Comparison of ENCODE assay signal across 8 cellular contexts in genomic region chr17:79778504-79779087, GRCh38. TPM values are rescaled to one million over a fixed set of nuclear protein-coding genes. Genes with fewer than 3 reads are reported as not detected.
A peak's percentile ranks its signal among the peaks of the same experiment; 100 is the strongest.
DNase-seq lines count a peak whose midpoint lies in the region; ATAC-seq, FAIRE-seq and TF ChIP-seq lines count a peak whose summit lies in the region.

No MANE protein-coding gene starts in this region.

- no peaks in the 10 kb centered on the region for H3K79me2 ChIP-seq in MM.1S (ENCODE audit: low read length)
- no peaks in the 10 kb centered on the region for H3K79me2 ChIP-seq in astrocyte (ENCODE audit: insufficient read depth, low read length)

- no peak for TF ChIP-seq CTCF in MM.1S (IDR thresholded peaks at IDR 0.05; ENCODE audit: low read length)
- no peak for TF ChIP-seq CTCF in astrocyte (IDR thresholded peaks at IDR 0.05; ENCODE audit: insufficient read depth, low read depth, low read length)
- no peak for TF ChIP-seq CTCF in lower lobe of right lung (IDR thresholded peaks at IDR 0.05)

- ATAC-seq in lower lobe of right lung (peak in 1 of 2 donors; percentile 5), HG02610 (IDR thresholded peaks at IDR 0.05; ENCODE audit: unreplicated experiment) (no peak)

- no peaks in the 10 kb centered on the region for H4K20me1 ChIP-seq in MM.1S (ENCODE audit: insufficient read depth, low read length)
- peaks cover 13% of the 10 kb centered on the region for H4K20me1 ChIP-seq in astrocyte (ENCODE audit: insufficient read depth, low read length)

- H3K36me3 Mint-ChIP-seq in astrocyte (ENCODE audit: low read depth, unreplicated experiment) = peaks cover 19% of the 10 kb centered on the region

- H3K9ac ChIP-seq in MM.1S (ENCODE audit: low read length) (no peak overlapping the region), astrocyte (ENCODE audit: low read length) (peak overlapping the region; percentile 46)

- no peak for FAIRE-seq in astrocyte (lab: Jason Lieb, UNC)

- no peaks in the 10 kb centered on the region for H3K9me2 ChIP-seq in MM.1S (replicated peaks; ENCODE audit: insufficient read depth, low read length)

- H3K4me3 ChIP-seq in MM.1S (ENCODE audit: low read length) (no peak overlapping the region; the same call in 1 of the 2 replicates), astrocyte (ENCODE audit: insufficient read depth, low read depth, low read length) (peak overlapping the region; percentile 51), lower lobe of right lung (peak overlapping the region; percentile 75)

- peak overlapping the region; percentile 58 for H3K4me2 ChIP-seq in MM.1S (ENCODE audit: low read depth, low read length)
- H3K4me2 ChIP-seq in astrocyte (ENCODE audit: low read length) = peak overlapping the region; percentile 90

- H3K27ac ChIP-seq in MM.1S (ENCODE audit: low read length) (no peak overlapping the region), astrocyte (ENCODE audit: low read depth, low read length) (no peak overlapping the region), lower lobe of right lung (no peak overlapping the region)

- peak overlapping the region; percentile 87 for H3K4me3 Mint-ChIP-seq in astrocyte (ENCODE audit: unreplicated experiment)

- 0 out of 2 replicates have a peak, but pooled peaks cover 6% of the 10 kb centered on the region for H3K4me1 ChIP-seq in MM.1S (ENCODE audit: low read length)
- peaks cover 12% of the 10 kb centered on the region for H3K4me1 ChIP-seq in astrocyte (ENCODE audit: insufficient read depth, low read length)
- peaks cover 22% of the 10 kb centered on the region for H3K4me1 ChIP-seq in lower lobe of right lung

- H2AFZ ChIP-seq in MM.1S (ENCODE audit: low read length) (no peak overlapping the region; the same call in 1 of the 2 replicates), astrocyte (ENCODE audit: low read depth, low read length) (peak overlapping the region; percentile 41)

- H3K9me3 ChIP-seq in MM.1S (replicated peaks; ENCODE audit: insufficient read depth, low read length) = no peaks in the 10 kb centered on the region
- no peaks in the 10 kb centered on the region for H3K9me3 ChIP-seq in astrocyte (ENCODE audit: insufficient read depth, low read depth, low read length)
- no peaks in the 10 kb centered on the region for H3K9me3 ChIP-seq in lower lobe of right lung

- H3K9me3 Mint-ChIP-seq in astrocyte (ENCODE audit: unreplicated experiment) = no peaks in the 10 kb centered on the region

- H3K27me3 Mint-ChIP-seq in astrocyte (ENCODE audit: low read depth, unreplicated experiment) = peaks cover 58% of the 10 kb centered on the region

- H3K36me3 ChIP-seq in MM.1S (replicated peaks; ENCODE audit: insufficient read depth, low read length) (no peaks in the 10 kb centered on the region), astrocyte (ENCODE audit: insufficient read depth, low read length) (peaks cover 3% of the 10 kb centered on the region), lower lobe of right lung (no peaks in the 10 kb centered on the region)

- no peak overlapping the region for H3K27ac Mint-ChIP-seq in astrocyte (ENCODE audit: unreplicated experiment)

- peaks cover 4% of the 10 kb centered on the region for H3K4me1 Mint-ChIP-seq in astrocyte (ENCODE audit: low read depth, unreplicated experiment)

- DNase-seq in activated CD4-positive, alpha-beta T cell treated with anti-CD3 and anti-CD28 coated beads for 48 hours = peak; percentile 28
- no peak for DNase-seq in activated CD4-positive, alpha-beta T cell treated with anti-CD3 and anti-CD28 coated beads, Interleukin-2, amount 50 U/mL, for 1 hour
- no peak for DNase-seq in MM.1S
- DNase-seq in astrocyte (ENCODE audit: low read depth) = no peak
- peak; percentile 49 for DNase-seq in lower lobe of right lung
- no peak for DNase-seq in OCI-M2 (lab: John Stamatoyannopoulos, UW; ENCODE audit: unreplicated experiment)
- no peak for DNase-seq in ureter (ENCODE audit: low spot score)

- intact Hi-C loops in lower lobe of right lung (cut with DNase I) = no loop called here

- H3K27me3 ChIP-seq in MM.1S (replicated peaks; ENCODE audit: insufficient read depth, low read length) (peaks cover 93% of the 10 kb centered on the region), astrocyte (ENCODE audit: insufficient read depth, low read length) (peaks cover 35% of the 10 kb centered on the region), lower lobe of right lung (ENCODE audit: low read depth) (peaks cover 54% of the 10 kb centered on the region)

- no peaks in the 10 kb centered on the region for H3F3A ChIP-seq in MM.1S (ENCODE audit: insufficient read depth, low read length)

RNA-seq across cellular contexts. Expression of gene CBX2, which starts 0.6 kb away (rescaled TPM):
- total RNA-seq in astrocyte (3.9 and 6.7 TPM in 2 replicates), lower lobe of right lung (3.9 TPM), ureter (3.8 TPM)

RNA-seq across cellular contexts. Expression of gene CBX8, which starts 18.3 kb away (rescaled TPM):
- 2.5 and 3.4 TPM in 2 replicates for total RNA-seq in astrocyte
- 5.8 TPM for total RNA-seq in lower lobe of right lung
- total RNA-seq in ureter = 6.5 TPM

RNA-seq across cellular contexts. Expression of gene ENPP7, which starts 47.9 kb away (rescaled TPM):
- total RNA-seq in astrocyte (not detected in 2 replicates), lower lobe of right lung (0.18 TPM), ureter (0.18 TPM)

Comparison
In these comparisons a context has a peak if more than half of its experiments do, and no peak if none do; other contexts are left out.
1. DNase-seq: peak in activated CD4-positive, alpha-beta T cell treated with anti-CD3 and anti-CD28 coated beads for 48 hours (single experiment) and lower lobe of right lung (single experiment); none in activated CD4-positive, alpha-beta T cell treated with anti-CD3 and anti-CD28 coated beads, Interleukin-2, amount 50 U/mL, for 1 hour (single experiment), MM.1S (single experiment), astrocyte (single experiment), OCI-M2 (single experiment) and ureter (single experiment).